2 cellular contexts compared by ENCODE assay signal in the genomic region with DNA sequence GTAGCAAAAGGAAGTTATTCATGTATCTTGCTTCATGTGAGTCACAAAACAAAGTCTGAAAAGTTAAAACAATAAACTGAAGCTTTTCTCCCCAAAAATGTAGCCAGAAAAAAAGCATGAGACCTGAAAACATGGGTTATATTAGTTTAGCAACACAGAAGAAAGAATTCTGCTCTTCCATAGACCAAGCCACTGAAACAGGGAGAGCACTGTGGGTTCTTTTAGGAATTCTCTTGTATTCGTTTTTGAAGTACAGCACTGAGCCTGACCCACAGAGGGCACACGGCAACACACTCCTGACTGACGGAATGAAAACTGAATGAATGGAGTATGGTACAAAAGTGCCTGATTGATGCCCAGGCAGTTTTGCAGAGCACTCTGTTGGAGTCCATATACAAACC.
TF ChIP-seq lines count a peak whose summit lies in the region.

No MANE protein-coding gene starts in this region.

TF ChIP-seq in HCT116, 20 proteins besides CTCF, POLR2A, EP300 and RAD21 (continued from another document):
- TF ChIP-seq, protein P1, sequence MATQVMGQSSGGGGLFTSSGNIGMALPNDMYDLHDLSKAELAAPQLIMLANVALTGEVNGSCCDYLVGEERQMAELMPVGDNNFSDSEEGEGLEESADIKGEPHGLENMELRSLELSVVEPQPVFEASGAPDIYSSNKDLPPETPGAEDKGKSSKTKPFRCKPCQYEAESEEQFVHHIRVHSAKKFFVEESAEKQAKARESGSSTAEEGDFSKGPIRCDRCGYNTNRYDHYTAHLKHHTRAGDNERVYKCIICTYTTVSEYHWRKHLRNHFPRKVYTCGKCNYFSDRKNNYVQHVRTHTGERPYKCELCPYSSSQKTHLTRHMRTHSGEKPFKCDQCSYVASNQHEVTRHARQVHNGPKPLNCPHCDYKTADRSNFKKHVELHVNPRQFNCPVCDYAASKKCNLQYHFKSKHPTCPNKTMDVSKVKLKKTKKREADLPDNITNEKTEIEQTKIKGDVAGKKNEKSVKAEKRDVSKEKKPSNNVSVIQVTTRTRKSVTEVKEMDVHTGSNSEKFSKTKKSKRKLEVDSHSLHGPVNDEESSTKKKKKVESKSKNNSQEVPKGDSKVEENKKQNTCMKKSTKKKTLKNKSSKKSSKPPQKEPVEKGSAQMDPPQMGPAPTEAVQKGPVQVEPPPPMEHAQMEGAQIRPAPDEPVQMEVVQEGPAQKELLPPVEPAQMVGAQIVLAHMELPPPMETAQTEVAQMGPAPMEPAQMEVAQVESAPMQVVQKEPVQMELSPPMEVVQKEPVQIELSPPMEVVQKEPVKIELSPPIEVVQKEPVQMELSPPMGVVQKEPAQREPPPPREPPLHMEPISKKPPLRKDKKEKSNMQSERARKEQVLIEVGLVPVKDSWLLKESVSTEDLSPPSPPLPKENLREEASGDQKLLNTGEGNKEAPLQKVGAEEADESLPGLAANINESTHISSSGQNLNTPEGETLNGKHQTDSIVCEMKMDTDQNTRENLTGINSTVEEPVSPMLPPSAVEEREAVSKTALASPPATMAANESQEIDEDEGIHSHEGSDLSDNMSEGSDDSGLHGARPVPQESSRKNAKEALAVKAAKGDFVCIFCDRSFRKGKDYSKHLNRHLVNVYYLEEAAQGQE (IDR thresholded peaks at IDR 0.05; ENCODE audit: low read depth), result no peak
- TF ChIP-seq CBX3 (IDR thresholded peaks at IDR 0.05; ENCODE audit: low read depth) (no peak), SRF (IDR thresholded peaks at IDR 0.05; ENCODE audit: low read depth) (no peak), EZH2phosphoT487 (IDR thresholded peaks at IDR 0.05; ENCODE audit: borderline replicate concordance) (no peak), CEBPB (IDR thresholded peaks at IDR 0.05; ENCODE audit: low read depth) (no peak), JUND (IDR thresholded peaks at IDR 0.05) (no peak), ZFX (IDR thresholded peaks at IDR 0.05) (no peak), SIN3A (IDR thresholded peaks at IDR 0.05; ENCODE audit: low read depth) (no peak), YY1 (IDR thresholded peaks at IDR 0.05; ENCODE audit: extremely low read depth, insufficient replicate concordance, low read depth, low read length) (no peak), ZNF274 (IDR thresholded peaks at IDR 0.05; ENCODE audit: low read depth, low read length) (no peak), TCF7L2 (IDR thresholded peaks at IDR 0.05; ENCODE audit: borderline replicate concordance, extremely low read depth, insufficient read depth, insufficient read length) (no peak), POLR2AphosphoS5 (IDR thresholded peaks at IDR 0.05; ENCODE audit: low read depth, low read length) (no peak)
- TF ChIP-seq, protein P2, sequence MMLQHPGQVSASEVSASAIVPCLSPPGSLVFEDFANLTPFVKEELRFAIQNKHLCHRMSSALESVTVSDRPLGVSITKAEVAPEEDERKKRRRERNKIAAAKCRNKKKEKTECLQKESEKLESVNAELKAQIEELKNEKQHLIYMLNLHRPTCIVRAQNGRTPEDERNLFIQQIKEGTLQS (IDR thresholded peaks at IDR 0.05), result no peak
TF ChIP-seq in HCT116: peak in this region for 0.

TF ChIP-seq in WTC11, 78 proteins besides CTCF, POLR2A, EP300 and RAD21 (continued from another document):
- TF ChIP-seq, protein P3, sequence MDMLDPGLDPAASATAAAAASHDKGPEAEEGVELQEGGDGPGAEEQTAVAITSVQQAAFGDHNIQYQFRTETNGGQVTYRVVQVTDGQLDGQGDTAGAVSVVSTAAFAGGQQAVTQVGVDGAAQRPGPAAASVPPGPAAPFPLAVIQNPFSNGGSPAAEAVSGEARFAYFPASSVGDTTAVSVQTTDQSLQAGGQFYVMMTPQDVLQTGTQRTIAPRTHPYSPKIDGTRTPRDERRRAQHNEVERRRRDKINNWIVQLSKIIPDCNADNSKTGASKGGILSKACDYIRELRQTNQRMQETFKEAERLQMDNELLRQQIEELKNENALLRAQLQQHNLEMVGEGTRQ (CRISPR knock-in tag; IDR thresholded peaks at IDR 0.05), result no peak
- TF ChIP-seq, protein P4, sequence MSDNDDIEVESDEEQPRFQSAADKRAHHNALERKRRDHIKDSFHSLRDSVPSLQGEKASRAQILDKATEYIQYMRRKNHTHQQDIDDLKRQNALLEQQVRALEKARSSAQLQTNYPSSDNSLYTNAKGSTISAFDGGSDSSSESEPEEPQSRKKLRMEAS (CRISPR knock-in tag; IDR thresholded peaks at IDR 0.05), result no peak
- no peak for TF ChIP-seq ZNF263 (CRISPR knock-in tag; IDR thresholded peaks at IDR 0.05; ENCODE audit: low read depth)
- TF ChIP-seq, protein P5, sequence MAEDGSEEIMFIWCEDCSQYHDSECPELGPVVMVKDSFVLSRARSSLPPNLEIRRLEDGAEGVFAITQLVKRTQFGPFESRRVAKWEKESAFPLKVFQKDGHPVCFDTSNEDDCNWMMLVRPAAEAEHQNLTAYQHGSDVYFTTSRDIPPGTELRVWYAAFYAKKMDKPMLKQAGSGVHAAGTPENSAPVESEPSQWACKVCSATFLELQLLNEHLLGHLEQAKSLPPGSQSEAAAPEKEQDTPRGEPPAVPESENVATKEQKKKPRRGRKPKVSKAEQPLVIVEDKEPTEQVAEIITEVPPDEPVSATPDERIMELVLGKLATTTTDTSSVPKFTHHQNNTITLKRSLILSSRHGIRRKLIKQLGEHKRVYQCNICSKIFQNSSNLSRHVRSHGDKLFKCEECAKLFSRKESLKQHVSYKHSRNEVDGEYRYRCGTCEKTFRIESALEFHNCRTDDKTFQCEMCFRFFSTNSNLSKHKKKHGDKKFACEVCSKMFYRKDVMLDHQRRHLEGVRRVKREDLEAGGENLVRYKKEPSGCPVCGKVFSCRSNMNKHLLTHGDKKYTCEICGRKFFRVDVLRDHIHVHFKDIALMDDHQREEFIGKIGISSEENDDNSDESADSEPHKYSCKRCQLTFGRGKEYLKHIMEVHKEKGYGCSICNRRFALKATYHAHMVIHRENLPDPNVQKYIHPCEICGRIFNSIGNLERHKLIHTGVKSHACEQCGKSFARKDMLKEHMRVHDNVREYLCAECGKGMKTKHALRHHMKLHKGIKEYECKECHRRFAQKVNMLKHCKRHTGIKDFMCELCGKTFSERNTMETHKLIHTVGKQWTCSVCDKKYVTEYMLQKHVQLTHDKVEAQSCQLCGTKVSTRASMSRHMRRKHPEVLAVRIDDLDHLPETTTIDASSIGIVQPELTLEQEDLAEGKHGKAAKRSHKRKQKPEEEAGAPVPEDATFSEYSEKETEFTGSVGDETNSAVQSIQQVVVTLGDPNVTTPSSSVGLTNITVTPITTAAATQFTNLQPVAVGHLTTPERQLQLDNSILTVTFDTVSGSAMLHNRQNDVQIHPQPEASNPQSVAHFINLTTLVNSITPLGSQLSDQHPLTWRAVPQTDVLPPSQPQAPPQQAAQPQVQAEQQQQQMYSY (CRISPR knock-in tag; IDR thresholded peaks at IDR 0.05), result no peak
- no peak for TF ChIP-seq JUN (CRISPR knock-in tag; IDR thresholded peaks at IDR 0.05)
